14 cellular contexts compared by ENCODE assay signal in genomic region chr13:61045197-61045596, GRCh38.
DNase-seq lines count a peak whose midpoint lies in the region; ATAC-seq and TF ChIP-seq lines count a peak whose summit lies in the region.
"Had no signal": no experiment of that assay in that cellular context is flagged by ENCODE, and none has a peak within 500 bp of the region (broad histone marks: within the 10 kb centered on the region; RNA-seq: fewer than 3 reads in every experiment).

No MANE protein-coding gene starts in this region.

- no peak overlapping the region for H3K4ac ChIP-seq in mesendoderm (ENCODE audit: low read depth, low read length)

- no peak overlapping the region for H2BK120ac ChIP-seq in mesendoderm (ENCODE audit: low read depth, low read length)

- no peaks in the 10 kb centered on the region for H3K79me1 ChIP-seq in mesendoderm (ENCODE audit: low read length)

- H4K5ac ChIP-seq in mesendoderm (ENCODE audit: low read length) = no peak overlapping the region

- H3K9ac ChIP-seq in MM.1S (ENCODE audit: low read length) (no peak overlapping the region), mesendoderm (ENCODE audit: low read length) (no peak overlapping the region)
- H3K9ac ChIP-seq: GM23248 had no signal

- no peak for TF ChIP-seq POLR2A in body of pancreas (IDR thresholded peaks at IDR 0.05)

- no peak overlapping the region for H3K18ac ChIP-seq in mesendoderm (ENCODE audit: low read length)

- H3K56ac ChIP-seq in mesendoderm (ENCODE audit: low read length) = peak overlapping the region; percentile 29

- DNase-seq in MM.1S = peak; percentile 50
- peak; percentile 4 for DNase-seq in astrocyte of the hippocampus (ENCODE audit: low read depth, low spot score)
- DNase-seq in mesendoderm = peak; percentile 58
- no peak for DNase-seq in body of pancreas
- DNase-seq in SHP77 treated with DMSO at 0.1 percent for 48 hours (lab: John Stamatoyannopoulos, UW) = no peak
- DNase-seq in RKO (ENCODE audit: low spot score) = no peak
- no peak for DNase-seq in GM19238 (ENCODE audit: insufficient read length, low spot score)
- DNase-seq: GM23248, KG1, MG63, NCI-H1105 treated with DMSO at 0.1 percent for 48 hours, NCI-H187 treated with DMSO at 0.1 percent for 48 hours, NCI-H524 treated with DMSO at 0.1 percent for 48 hours had no signal

- WGBS in mesendoderm (ENCODE audit: extremely low coverage, insufficient coverage, low lambda C conversion rate) = no CpG with 5 or more reads among the region's 2 CpGs
- 32 to 40% methylated on average over 2 of the region's 2 CpGs for WGBS in body of pancreas, 2 donors

- H3K4me1 ChIP-seq in MM.1S (ENCODE audit: low read length) (no peaks in the 10 kb centered on the region), mesendoderm (ENCODE audit: control insufficient read depth, low read depth, low read length) (no peaks in the 10 kb centered on the region), body of pancreas (no peaks in the 10 kb centered on the region)

- no peaks in the 10 kb centered on the region for H3F3A ChIP-seq in MM.1S (ENCODE audit: insufficient read depth, low read length)

- H3K4me3 ChIP-seq in MM.1S (ENCODE audit: low read length) (no peak overlapping the region), mesendoderm (ENCODE audit: low read length) (no peak overlapping the region), body of pancreas (no peak overlapping the region)
- H3K4me3 ChIP-seq: GM23248, MG63 had no signal

- H3K27ac ChIP-seq in MM.1S (ENCODE audit: low read length) = no peak overlapping the region
- H3K27ac ChIP-seq in mesendoderm (ENCODE audit: low read depth, low read length) = no peak overlapping the region
- no peak overlapping the region for H3K27ac ChIP-seq in body of pancreas
- H3K27ac ChIP-seq: GM23248 had no signal

- no peak overlapping the region for H2AK5ac ChIP-seq in mesendoderm (ENCODE audit: low read length)

- H3K4me2 ChIP-seq in MM.1S (ENCODE audit: low read depth, low read length) (0 out of 2 replicates have a peak overlapping the region, but pooled peaks have one; percentile 15), mesendoderm (ENCODE audit: low read length) (no peak overlapping the region)

- H4K20me1 ChIP-seq in MM.1S (ENCODE audit: insufficient read depth, low read length) = no peaks in the 10 kb centered on the region

- no peak overlapping the region for H2AFZ ChIP-seq in MM.1S (ENCODE audit: low read length)
- H2AFZ ChIP-seq: GM23248 had no signal

- no peak overlapping the region for H3K23ac ChIP-seq in mesendoderm (ENCODE audit: low read length)

- no peaks in the 10 kb centered on the region for H3K36me3 ChIP-seq in MM.1S (replicated peaks; ENCODE audit: insufficient read depth, low read length)
- no peaks in the 10 kb centered on the region for H3K36me3 ChIP-seq in mesendoderm (ENCODE audit: control insufficient read depth, insufficient read depth, low read length)
- H3K36me3 ChIP-seq in body of pancreas (replicated peaks in 1 of 2; ENCODE audit: insufficient read depth in 1 of 2, low read depth in 2 of 2) = no peaks in the 10 kb centered on the region
- H3K36me3 ChIP-seq: MG63 had no signal

- H4K8ac ChIP-seq in mesendoderm (ENCODE audit: low read depth, low read length) = no peak overlapping the region

- H3K9me2 ChIP-seq in MM.1S (replicated peaks; ENCODE audit: insufficient read depth, low read length) = no peaks in the 10 kb centered on the region

- H3K79me2 ChIP-seq in MM.1S (ENCODE audit: low read length) = no peaks in the 10 kb centered on the region
- no peaks in the 10 kb centered on the region for H3K79me2 ChIP-seq in mesendoderm (ENCODE audit: control insufficient read depth, insufficient read depth, low read length)

- TF ChIP-seq CTCF in MM.1S (IDR thresholded peaks at IDR 0.05; ENCODE audit: low read length) (no peak), body of pancreas (IDR thresholded peaks at IDR 0.05) (no peak)

- ATAC-seq in GM21786 (IDR thresholded peaks at IDR 0.05; ENCODE audit: unreplicated experiment) (peak; percentile 32), body of pancreas (no peak)

- no peak overlapping the region for H2BK15ac ChIP-seq in mesendoderm (replicated peaks; ENCODE audit: low read depth)

- H3K9me3 ChIP-seq in MM.1S (replicated peaks; ENCODE audit: insufficient read depth, low read length) = no peaks in the 10 kb centered on the region
- H3K9me3 ChIP-seq in body of pancreas = no peaks in the 10 kb centered on the region
- H3K9me3 ChIP-seq: MG63 had no signal

- H3K27me3 ChIP-seq in MM.1S (replicated peaks; ENCODE audit: insufficient read depth, low read length) (no peaks in the 10 kb centered on the region), mesendoderm (ENCODE audit: insufficient read depth, low read length, poor library complexity) (no peaks in the 10 kb centered on the region), body of pancreas (no peaks in the 10 kb centered on the region)
- H3K27me3 ChIP-seq: MG63 had no signal

- H2BK5ac ChIP-seq in mesendoderm (ENCODE audit: low read length) = no peak overlapping the region

- intact Hi-C loops in body of pancreas (cut with DNase I) = no loop called here

Comparison
In these comparisons a context has a peak if more than half of its experiments do, and no peak if none do; other contexts are left out.
1. DNase-seq: peak in MM.1S (single experiment), astrocyte of the hippocampus (single experiment) and mesendoderm (single experiment); none in body of pancreas (0 of 4), SHP77 treated with DMSO at 0.1 percent for 48 hours (single experiment), RKO (single experiment) and GM19238 (single experiment).